In the genomic region with DNA sequence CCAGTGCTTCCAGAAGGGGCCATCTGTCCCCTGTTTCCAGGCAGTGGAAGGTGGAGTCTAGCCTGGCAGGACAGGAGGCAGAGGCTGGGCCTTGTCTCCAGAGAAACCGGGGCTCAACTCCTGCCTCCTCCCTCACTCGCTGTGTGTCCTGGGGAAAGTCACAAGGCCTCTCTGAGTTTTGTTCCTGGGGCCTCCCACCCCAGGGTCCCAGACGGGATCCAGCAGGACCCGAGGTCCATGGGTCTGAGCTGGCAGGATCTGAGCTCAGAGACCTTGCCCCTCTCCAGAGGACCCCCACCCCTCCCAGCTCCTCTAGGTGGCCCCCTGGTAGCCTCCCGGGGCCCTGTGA, we compare ENCODE assay signal across 11 cellular contexts.
DNase-seq lines count a peak whose midpoint lies in the region; ATAC-seq and TF ChIP-seq lines count a peak whose summit lies in the region.
"Had no signal": no experiment of that assay in that cellular context is flagged by ENCODE, and none has a peak within 500 bp of the region (broad histone marks: within the 10 kb centered on the region; RNA-seq: fewer than 3 reads in every experiment).

No MANE protein-coding gene starts in this region.

- H2BK120ac ChIP-seq in mesendoderm (ENCODE audit: low read depth, low read length), result no peak overlapping the region

- no peaks in the 10 kb centered on the region for H3K4me1 ChIP-seq in mesendoderm (ENCODE audit: control insufficient read depth, low read depth, low read length)
- H3K4me1 ChIP-seq in vagina, result peaks cover 22% of the 10 kb centered on the region

- H3K4ac ChIP-seq in mesendoderm (ENCODE audit: low read depth, low read length), result no peak overlapping the region

- no peak overlapping the region for H2BK5ac ChIP-seq in mesendoderm (ENCODE audit: low read length)

- H2AK5ac ChIP-seq in mesendoderm (ENCODE audit: low read length), result no peak overlapping the region

- no peak overlapping the region for H4K8ac ChIP-seq in mesendoderm (ENCODE audit: low read depth, low read length)

- no peak overlapping the region for H3K4me2 ChIP-seq in mesendoderm (ENCODE audit: low read length)

- no peaks in the 10 kb centered on the region for H3K79me2 ChIP-seq in mesendoderm (ENCODE audit: control insufficient read depth, insufficient read depth, low read length)

- H3K36me3 ChIP-seq in mesendoderm (ENCODE audit: control insufficient read depth, insufficient read depth, low read length) (no peaks in the 10 kb centered on the region), vagina (no peaks in the 10 kb centered on the region)
- H3K36me3 ChIP-seq: ovary had no signal

- H3K27ac ChIP-seq in mesendoderm (ENCODE audit: low read depth, low read length) (no peak overlapping the region), vagina (peak overlapping the region; percentile 70)
- H3K27ac ChIP-seq: ovary had no signal

- H3K4me3 ChIP-seq in mesendoderm (ENCODE audit: low read length), result no peak overlapping the region
- no peak overlapping the region for H3K4me3 ChIP-seq in vagina
- H3K4me3 ChIP-seq: ovary had no signal

- DNase-seq in Right ventricle myocardium superior, result no peak
- no peak for DNase-seq in left cardiac atrium
- DNase-seq in cerebellar cortex (ENCODE audit: low spot score), result peak; percentile 14
- DNase-seq in mesendoderm, result no peak
- no peak for DNase-seq in vagina (ENCODE audit: extremely low spot score in 2 of 2)
- DNase-seq in activated CD4-positive, alpha-beta T cell treated with anti-CD3 and anti-CD28 coated beads, Interleukin-2, amount 50 U/mL, for 4 hours, result no peak
- DNase-seq: activated B cell treated with CpG ODN at 0.5 μM for 24 hours, NCI-H1105 treated with DMSO at 0.1 percent for 48 hours had no signal

- no peak overlapping the region for H2BK15ac ChIP-seq in mesendoderm (replicated peaks; ENCODE audit: low read depth)

- no peak for TF ChIP-seq CTCF in vagina (IDR thresholded peaks at IDR 0.05)

- H3K9me3 ChIP-seq in vagina, result no peaks in the 10 kb centered on the region
- H3K9me3 ChIP-seq: ovary had no signal

- no peaks in the 10 kb centered on the region for H3K79me1 ChIP-seq in mesendoderm (ENCODE audit: low read length)

- no peak overlapping the region for H3K9ac ChIP-seq in mesendoderm (ENCODE audit: low read length)

- no peak overlapping the region for H4K5ac ChIP-seq in mesendoderm (ENCODE audit: low read length)

- intact Hi-C loops in Right ventricle myocardium superior (cut with DNase I) (no loop called here), left cardiac atrium (cut with DNase I) (no loop called here), vagina (cut with DNase I) (no loop called here)

- no CpG with 5 or more reads among the region's 5 CpGs for WGBS in mesendoderm (ENCODE audit: extremely low coverage, insufficient coverage, low lambda C conversion rate)

- ATAC-seq in Right ventricle myocardium superior (ENCODE audit: poor library complexity) (peak; percentile 3), left cardiac atrium (no peak), HG03460 (IDR thresholded peaks at IDR 0.05; ENCODE audit: unreplicated experiment) (no peak), HG03442 (IDR thresholded peaks at IDR 0.05; ENCODE audit: unreplicated experiment) (no peak)

- H3K18ac ChIP-seq in mesendoderm (ENCODE audit: low read length), result no peak overlapping the region

- H3K27me3 ChIP-seq in mesendoderm (ENCODE audit: insufficient read depth, low read length, poor library complexity), result no peaks in the 10 kb centered on the region
- no peaks in the 10 kb centered on the region for H3K27me3 ChIP-seq in vagina
- H3K27me3 ChIP-seq: ovary had no signal

- no peak overlapping the region for H3K23ac ChIP-seq in mesendoderm (ENCODE audit: low read length)

- H3K56ac ChIP-seq in mesendoderm (ENCODE audit: low read length), result peak overlapping the region; percentile 19

- TF ChIP-seq POLR2A in vagina (IDR thresholded peaks at IDR 0.05), result no peak
